Comparison of ENCODE assay signal across 23 cellular contexts in the genomic region with DNA sequence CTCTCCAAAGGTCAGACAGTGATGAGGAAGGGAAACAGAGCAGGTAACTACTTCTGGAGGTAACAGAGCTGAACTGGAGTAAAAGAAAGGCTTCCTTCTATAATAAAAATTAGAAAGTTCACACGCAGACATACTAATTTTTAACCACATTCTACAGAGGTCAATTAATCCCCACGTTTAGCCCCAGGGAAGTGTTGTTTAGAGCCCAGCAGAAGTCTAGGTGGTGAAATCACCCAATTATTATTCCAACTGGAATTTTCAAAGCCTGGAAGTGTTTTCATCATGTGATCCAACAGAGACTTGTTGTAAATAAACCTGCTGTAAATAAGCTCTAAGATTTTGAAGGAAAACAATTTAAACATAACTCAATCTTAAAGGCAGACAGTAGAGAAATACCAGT.
"Had no signal": no experiment of that assay in that cellular context is flagged by ENCODE, and none has a peak within 500 bp of the region (broad histone marks: within the 10 kb centered on the region; RNA-seq: fewer than 3 reads in every experiment).

No MANE protein-coding gene starts in this region.

- H3K4me1 ChIP-seq: gastrocnemius medialis, right lobe of liver, stomach, thyroid gland had no signal

- H3K27me3 ChIP-seq: right lobe of liver, thyroid gland had no signal

- H3K27ac Mint-ChIP-seq: effector memory CD8-positive, alpha-beta T cell; memory B cell; natural killer cell; stimulated activated effector memory CD8-positive, alpha-beta T cell treated with anti-CD3 and anti-CD28 coated beads, Interleukin-12 subunit alpha, Interleukin-12 subunit beta, amount 100 ng/mL, for 72 hours; type B pancreatic cell had no signal

- H2AFZ ChIP-seq: hepatocyte had no signal

- H3K4me3 Mint-ChIP-seq: effector memory CD8-positive, alpha-beta T cell; memory B cell; natural killer cell; neural crest cell; stimulated activated effector memory CD8-positive, alpha-beta T cell treated with anti-CD3 and anti-CD28 coated beads, Interleukin-12 subunit alpha, Interleukin-12 subunit beta, amount 100 ng/mL, for 72 hours; type B pancreatic cell had no signal

- H3K36me3 Mint-ChIP-seq: memory B cell; natural killer cell; stimulated activated effector memory CD8-positive, alpha-beta T cell treated with anti-CD3 and anti-CD28 coated beads, Interleukin-12 subunit alpha, Interleukin-12 subunit beta, amount 100 ng/mL, for 72 hours; type B pancreatic cell had no signal

- H3K4me2 ChIP-seq: hepatocyte had no signal

- H3K9me3 ChIP-seq: gastrocnemius medialis, heart left ventricle, neutrophil, pancreas, right lobe of liver, stomach, thyroid gland had no signal

- H3K4me1 Mint-ChIP-seq: natural killer cell; neural crest cell; stimulated activated effector memory CD8-positive, alpha-beta T cell treated with anti-CD3 and anti-CD28 coated beads, Interleukin-12 subunit alpha, Interleukin-12 subunit beta, amount 100 ng/mL, for 72 hours had no signal

- H3K9me3 Mint-ChIP-seq: effector memory CD8-positive, alpha-beta T cell; memory B cell; natural killer cell; neural crest cell; stimulated activated effector memory CD8-positive, alpha-beta T cell treated with anti-CD3 and anti-CD28 coated beads, Interleukin-12 subunit alpha, Interleukin-12 subunit beta, amount 100 ng/mL, for 72 hours; type B pancreatic cell had no signal

- H3K27ac ChIP-seq: gastrocnemius medialis, heart left ventricle, hepatocyte, neutrophil, pancreas, right lobe of liver, stomach, thyroid gland had no signal

- H3K36me3 ChIP-seq: gastrocnemius medialis, heart left ventricle, neutrophil, pancreas, right lobe of liver, stomach, thyroid gland had no signal

- DNase-seq: cerebellar nuclear complex; cortex of kidney; effector memory CD8-positive, alpha-beta T cell; foreskin fibroblast; gastrocnemius medialis; heart left ventricle; natural killer cell; pancreas; right lobe of liver; small intestine; stimulated activated CD4-positive, alpha-beta T cell treated with anti-CD3 and anti-CD28 coated beads, Interleukin-12 subunit alpha, Interleukin-12 subunit beta, amount 100 ng/mL, for 4 hours; stimulated activated CD4-positive, alpha-beta T cell treated with anti-CD3 and anti-CD28 coated beads, Interleukin-2, amount 100 ng/mL, for 24 hours; stimulated activated CD4-positive, alpha-beta T cell treated with anti-CD3 and anti-CD28 coated beads, Interleukin-4, amount 100 ng/mL, for 24 hours; stimulated activated naive CD4-positive, alpha-beta T cell treated with Interleukin-2 at 50 U/mL for 16 hours; stomach; thyroid gland had no signal

- H3K79me2 ChIP-seq: hepatocyte had no signal

- H3K4me3 ChIP-seq: gastrocnemius medialis, heart left ventricle, hepatocyte, lung, pancreas, right lobe of liver, stomach, thyroid gland had no signal

- FAIRE-seq: pancreas, small intestine had no signal
